In genomic region chr2:201279079-201279478, GRCh38 we compare ENCODE assay signal across 1 cellular context.
TF ChIP-seq lines count a peak whose summit lies in the region.

No MANE protein-coding gene starts in this region.

TF ChIP-seq in HEK293T, 16 proteins besides CTCF, POLR2A, EP300 and RAD21 (continued from another document):
- TF ChIP-seq BHLHE40 (IDR thresholded peaks at IDR 0.05; ENCODE audit: borderline replicate concordance) (no peak), FOXK2 (IDR thresholded peaks at IDR 0.05) (no peak), HDGF (IDR thresholded peaks at IDR 0.05; ENCODE audit: borderline replicate concordance) (no peak), NFRKB (IDR thresholded peaks at IDR 0.05) (no peak)
